17 cellular contexts compared by ENCODE assay signal in the genomic region with DNA sequence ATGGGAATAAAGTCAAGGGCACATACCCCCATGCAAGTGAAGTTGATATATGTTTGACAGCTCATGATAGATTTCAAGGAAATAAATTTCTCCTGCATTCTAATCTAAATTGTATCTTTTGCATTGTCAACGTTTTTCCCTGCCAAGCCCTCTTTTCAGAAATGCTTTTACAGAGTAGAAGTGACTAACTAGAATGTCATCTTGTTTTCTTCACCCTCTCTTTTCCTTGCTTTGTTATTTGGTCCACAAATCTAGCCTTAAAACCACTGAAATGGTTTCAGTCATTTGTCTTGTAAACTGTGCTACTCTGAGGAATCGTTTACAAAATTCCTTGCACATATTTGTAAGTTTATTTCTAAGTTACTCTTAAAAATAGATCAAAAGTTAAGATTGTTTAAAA.
DNase-seq lines count a peak whose midpoint lies in the region; ATAC-seq and TF ChIP-seq lines count a peak whose summit lies in the region.
"Had no signal": no experiment of that assay in that cellular context is flagged by ENCODE, and none has a peak within 500 bp of the region (broad histone marks: within the 10 kb centered on the region; RNA-seq: fewer than 3 reads in every experiment).

No MANE protein-coding gene starts in this region.

- no peak overlapping the region for H3K4me3 Mint-ChIP-seq in stimulated activated naive B cell treated with anti-CD40 and anti-IgM and Interleukin-4, amounts not matched to agents 10 μg/mL and 1 μg/mL and 100 μg/mL, for 72 hours
- H3K4me3 Mint-ChIP-seq: activated CD4-positive, alpha-beta memory T cell treated with anti-CD3 and anti-CD28 coated beads, Interleukin-2, amount 10 ng/mL, durations not matched to agents 7 days and 5 days had no signal

- POLR2A ChIA-PET in BJ (lab: Charles Lee) = no interaction called here

- CTCF ChIA-PET in BJ (lab: Yijun Ruan, JAX) = no interaction called here

- H3K27me3 ChIP-seq in BJ (ENCODE audit: control insufficient read depth, insufficient read depth, low read length) = no peaks in the 10 kb centered on the region
- no peaks in the 10 kb centered on the region for H3K27me3 ChIP-seq in dorsolateral prefrontal cortex
- H3K27me3 ChIP-seq: pancreas had no signal

- intact Hi-C loops in dorsolateral prefrontal cortex (cut with DNase I) = no loop called here

- H3K27me3 Mint-ChIP-seq in stimulated activated naive B cell treated with anti-CD40 and anti-IgM and Interleukin-4, amounts not matched to agents 10 μg/mL and 1 μg/mL and 100 μg/mL, for 72 hours = no peaks in the 10 kb centered on the region
- H3K27me3 Mint-ChIP-seq: activated CD4-positive, alpha-beta memory T cell treated with anti-CD3 and anti-CD28 coated beads, Interleukin-2, amount 10 ng/mL, durations not matched to agents 7 days and 5 days had no signal

- H3K36me3 ChIP-seq in BJ (ENCODE audit: control insufficient read depth, insufficient read depth, low read length) = no peaks in the 10 kb centered on the region
- H3K36me3 ChIP-seq: pancreas had no signal

- H3K27ac Mint-ChIP-seq in stimulated activated naive B cell treated with anti-CD40 and anti-IgM and Interleukin-4, amounts not matched to agents 10 μg/mL and 1 μg/mL and 100 μg/mL, for 72 hours = no peak overlapping the region
- H3K27ac Mint-ChIP-seq: activated CD4-positive, alpha-beta memory T cell treated with anti-CD3 and anti-CD28 coated beads, Interleukin-2, amount 10 ng/mL, durations not matched to agents 7 days and 5 days had no signal

- TF ChIP-seq CTCF in BJ (IDR thresholded peaks at IDR 0.05; ENCODE audit: insufficient read depth, low read depth, low read length) (no peak), dorsolateral prefrontal cortex (IDR thresholded peaks at IDR 0.05 in 54 of 56, conservative IDR thresholded peaks at IDR 0.05 in 2 of 56; ENCODE audit: low read depth in 1 of 56, partially characterized antibody in 56 of 56) (no peak)

- H3K36me3 Mint-ChIP-seq in stimulated activated naive B cell treated with anti-CD40 and anti-IgM and Interleukin-4, amounts not matched to agents 10 μg/mL and 1 μg/mL and 100 μg/mL, for 72 hours = no peaks in the 10 kb centered on the region

- DNase-seq in BJ (ENCODE audit: low read depth) (peak; percentile 25), NCI-H226 (peak; percentile 22), epithelial cell of prostate (ENCODE audit: low read depth, low spot score) (no peak), non-pigmented ciliary epithelial cell (ENCODE audit: low read depth) (peak; percentile 10), NOMO-1 (lab: John Stamatoyannopoulos, UW; ENCODE audit: unreplicated experiment in 2 of 2) (no peak), dorsolateral prefrontal cortex (no peak), iPS-NIHi11 (ENCODE audit: low spot score) (no peak)
- DNase-seq in stimulated activated naive B cell treated with anti-CD40 and anti-IgM and Interleukin-4, amounts not matched to agents 10 μg/mL and 1 μg/mL and 100 μg/mL, for 72 hours = no peak
- DNase-seq: activated CD4-positive, alpha-beta memory T cell treated with anti-CD3 and anti-CD28 coated beads, Interleukin-2, amount 10 ng/mL, durations not matched to agents 7 days and 5 days; activated T-cell treated with anti-CD3 and anti-CD28 coated beads, Interleukin-2, amount 50 U/mL, for 48 hours; erythroblast; hypothalamus; left cardiac atrium; NCI-H1694; NCI-H345; pancreas; stimulated activated naive CD8-positive, alpha-beta T cell treated with anti-CD3 and anti-CD28 coated beads, Interleukin-15, Interleukin-2, amounts not matched to agents 100 U/mL and 50 U/mL, for 24 hours had no signal

- no peak for ATAC-seq in stimulated activated naive B cell treated with anti-CD40 and anti-IgM and Interleukin-4, amounts not matched to agents 10 μg/mL and 1 μg/mL and 100 μg/mL, for 72 hours (replicated peaks)
- ATAC-seq: left cardiac atrium; pancreas; stimulated activated naive CD8-positive, alpha-beta T cell treated with anti-CD3 and anti-CD28 coated beads, Interleukin-15, Interleukin-2, amounts not matched to agents 100 U/mL and 50 U/mL, for 24 hours had no signal

- H3K27ac ChIP-seq in epithelial cell of prostate (peak overlapping the region; percentile 16), dorsolateral prefrontal cortex (no peak overlapping the region)
- H3K27ac ChIP-seq: pancreas had no signal

- no peak overlapping the region for H3K4me3 ChIP-seq in BJ (ENCODE audit: low read depth, low read length)
- H3K4me3 ChIP-seq in dorsolateral prefrontal cortex = no peak overlapping the region
- H3K4me3 ChIP-seq: pancreas had no signal

- peaks cover 13 to 16% of the 10 kb centered on the region in 2 donors for H3K9me3 Mint-ChIP-seq in stimulated activated naive B cell treated with anti-CD40 and anti-IgM and Interleukin-4, amounts not matched to agents 10 μg/mL and 1 μg/mL and 100 μg/mL, for 72 hours

- no peaks in the 10 kb centered on the region for H3K4me1 Mint-ChIP-seq in stimulated activated naive B cell treated with anti-CD40 and anti-IgM and Interleukin-4, amounts not matched to agents 10 μg/mL and 1 μg/mL and 100 μg/mL, for 72 hours
- H3K4me1 Mint-ChIP-seq: activated CD4-positive, alpha-beta memory T cell treated with anti-CD3 and anti-CD28 coated beads, Interleukin-2, amount 10 ng/mL, durations not matched to agents 7 days and 5 days had no signal

Comparison
In these comparisons a context has a peak if more than half of its experiments do, and no peak if none do; other contexts are left out.
1. DNase-seq: peak in BJ (single experiment), NCI-H226 (single experiment) and non-pigmented ciliary epithelial cell (single experiment); none in epithelial cell of prostate (single experiment), NOMO-1 (0 of 2), stimulated activated naive B cell treated with anti-CD40 and anti-IgM and Interleukin-4, amounts not matched to agents 10 μg/mL and 1 μg/mL and 100 μg/mL, for 72 hours (single experiment), dorsolateral prefrontal cortex (0 of 10) and iPS-NIHi11 (single experiment).